8 cellular contexts compared by ENCODE assay signal in the genomic region with DNA sequence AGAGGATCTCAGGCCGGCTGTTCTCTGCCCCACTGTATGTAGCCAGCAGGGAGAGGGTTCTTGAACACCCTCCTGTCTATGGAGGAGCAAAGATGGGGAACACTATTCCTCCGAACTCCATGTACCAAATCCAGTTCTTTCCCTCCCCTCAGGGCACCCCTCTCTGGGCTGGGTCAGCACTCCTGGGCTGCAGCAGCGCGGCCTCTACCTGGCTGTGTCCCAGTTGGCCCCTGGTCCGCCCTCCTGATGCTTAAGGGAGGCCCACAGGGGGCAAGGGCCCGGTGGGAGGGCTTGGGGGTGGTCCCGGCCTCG. TPM values are rescaled to one million over a fixed set of nuclear protein-coding genes. Genes with fewer than 3 reads are reported as not detected.
DNase-seq lines count a peak whose midpoint lies in the region; ATAC-seq and TF ChIP-seq lines count a peak whose summit lies in the region.

No MANE protein-coding gene starts in this region.

- peak overlapping the region; percentile 93 for H3K4me3 Mint-ChIP-seq in Caco-2 (ENCODE audit: unreplicated experiment)
- H3K4me3 Mint-ChIP-seq in IgD-negative memory B cell, result peak overlapping the region; percentile 79 to 97 (median 90)
- peak overlapping the region; percentile 82 for H3K4me3 Mint-ChIP-seq in dendritic cell treated with granulocyte-macrophage colony-stimulating factor and Interleukin-4, amounts not matched to agents 40 ng/mL and 50 ng/mL, for 4 days

- no peaks in the 10 kb centered on the region for H3K4me1 ChIP-seq in Caco-2

- ATAC-seq in HG03280 (IDR thresholded peaks at IDR 0.05; ENCODE audit: unreplicated experiment), result no peak
- ATAC-seq in GM19023 (IDR thresholded peaks at IDR 0.05; ENCODE audit: unreplicated experiment), result no peak

- H2AFZ ChIP-seq in neural cell (ENCODE audit: low read depth, low read length), result no peak overlapping the region

- peaks cover 18% of the 10 kb centered on the region for H3K36me3 Mint-ChIP-seq in Caco-2 (ENCODE audit: insufficient read depth, unreplicated experiment)
- H3K36me3 Mint-ChIP-seq in IgD-negative memory B cell, result no peaks in the 10 kb centered on the region
- peaks cover 44% of the 10 kb centered on the region for H3K36me3 Mint-ChIP-seq in dendritic cell treated with granulocyte-macrophage colony-stimulating factor and Interleukin-4, amounts not matched to agents 40 ng/mL and 50 ng/mL, for 4 days (ENCODE audit: low read depth)

- no peak for TF ChIP-seq EP300 in neural cell (conservative IDR thresholded peaks at IDR 0.05; ENCODE audit: poor library complexity, severe bottlenecking)

- POLR2A ChIA-PET in Caco-2 (lab: Charles Lee), result interaction anchor here (0.6 kb wide), 1 partner anchor 369 kb away, joined by 13 read pairs; no protein-coding TSS in a partner anchor

- H3K4me1 Mint-ChIP-seq in Caco-2 (ENCODE audit: low read depth, unreplicated experiment) (no peaks in the 10 kb centered on the region), IgD-negative memory B cell (peaks cover 7 to 10% (median 7%) of the 10 kb centered on the region in 3 donors)
- peaks cover 33% of the 10 kb centered on the region for H3K4me1 Mint-ChIP-seq in dendritic cell treated with granulocyte-macrophage colony-stimulating factor and Interleukin-4, amounts not matched to agents 40 ng/mL and 50 ng/mL, for 4 days (ENCODE audit: low read depth)

- no peak overlapping the region for H3K9ac ChIP-seq in neural cell (ENCODE audit: low read length)

- H3K36me3 ChIP-seq in Caco-2 (ENCODE audit: control insufficient read depth, insufficient read depth, low read length) (no peaks in the 10 kb centered on the region; the same call in 1 of the 2 replicates), neural cell (ENCODE audit: insufficient read depth, low read length) (no peaks in the 10 kb centered on the region)

- H3K9me3 Mint-ChIP-seq in Caco-2 (ENCODE audit: unreplicated experiment), result no peaks in the 10 kb centered on the region
- H3K9me3 Mint-ChIP-seq in IgD-negative memory B cell, result no peaks in the 10 kb centered on the region
- no peaks in the 10 kb centered on the region for H3K9me3 Mint-ChIP-seq in dendritic cell treated with granulocyte-macrophage colony-stimulating factor and Interleukin-4, amounts not matched to agents 40 ng/mL and 50 ng/mL, for 4 days

- H3K27me3 ChIP-seq in Caco-2 (replicated peaks; ENCODE audit: control insufficient read depth, insufficient read depth, low read length) (no peaks in the 10 kb centered on the region), neural cell (ENCODE audit: insufficient read depth, low read depth, low read length) (no peaks in the 10 kb centered on the region)

- no peak for TF ChIP-seq RAD21 in neural cell (conservative IDR thresholded peaks at IDR 0.05)

- H3K9me3 ChIP-seq in Caco-2 (no peaks in the 10 kb centered on the region), neural cell (ENCODE audit: low read length) (no peaks in the 10 kb centered on the region)

- no peak overlapping the region for H3K4me2 ChIP-seq in neural cell (ENCODE audit: low read length)

- no peaks in the 10 kb centered on the region for H3K9me2 ChIP-seq in neural cell (ENCODE audit: insufficient read depth, low read length)

- peaks cover 16% of the 10 kb centered on the region for H3K79me2 ChIP-seq in neural cell (replicated peaks; ENCODE audit: insufficient read depth, low read length)

- H3K27ac ChIP-seq in neural cell (ENCODE audit: low read length), result no peak overlapping the region

- CTCF ChIA-PET in Caco-2 (lab: Charles Lee), result no interaction called here

- no peaks in the 10 kb centered on the region for H3F3A ChIP-seq in neural cell (ENCODE audit: insufficient read depth, low read length, poor library complexity, severe bottlenecking)

- BruUV-seq in Caco-2 (replicated peaks; lab: Mats Ljungman, UMichigan), result no TSS peak

- H4K20me1 ChIP-seq in neural cell (ENCODE audit: insufficient read depth), result no peaks in the 10 kb centered on the region

- H3K27ac Mint-ChIP-seq in Caco-2 (ENCODE audit: unreplicated experiment), result no peak overlapping the region
- H3K27ac Mint-ChIP-seq in IgD-negative memory B cell, result peak overlapping the region in 2 of 3 donors; percentile 82 to 92
- H3K27ac Mint-ChIP-seq in dendritic cell treated with granulocyte-macrophage colony-stimulating factor and Interleukin-4, amounts not matched to agents 40 ng/mL and 50 ng/mL, for 4 days, result peak overlapping the region; percentile 92

- intact Hi-C loops in Caco-2 (cut with micrococcal nuclease; ENCODE audit: unreplicated experiment), result no loop called here
- intact Hi-C loops in dendritic cell treated with granulocyte-macrophage colony-stimulating factor and Interleukin-4, amounts not matched to agents 40 ng/mL and 50 ng/mL, for 4 days (cut with micrococcal nuclease), result loop anchor here (10.0 kb wide), 1 partner anchor 153 kb away; a partner anchor contains a TSS

- TF ChIP-seq CTCF in Caco-2 (IDR thresholded peaks at IDR 0.05; ENCODE audit: insufficient read depth in 1 of 2, low read depth in 1 of 2, low read length in 1 of 2, severe bottlenecking in 1 of 2, unreplicated experiment in 1 of 2) (no peak), neural cell (IDR thresholded peaks at IDR 0.05; ENCODE audit: poor library complexity, severe bottlenecking) (no peak)

- H3K27me3 Mint-ChIP-seq in Caco-2 (ENCODE audit: insufficient read depth, unreplicated experiment) (no peaks in the 10 kb centered on the region), IgD-negative memory B cell (peaks cover 16% of the 10 kb centered on the region)
- peaks cover 18% of the 10 kb centered on the region for H3K27me3 Mint-ChIP-seq in dendritic cell treated with granulocyte-macrophage colony-stimulating factor and Interleukin-4, amounts not matched to agents 40 ng/mL and 50 ng/mL, for 4 days

- H3K4me3 ChIP-seq in Caco-2 (ENCODE audit: low read depth, low read length) (peak overlapping the region; percentile 95), neural cell (ENCODE audit: low read length) (peak overlapping the region; percentile 82)

- DNase-seq in Caco-2 (no peak), NCI-H1105 treated with DMSO at 0.1 percent for 48 hours (lab: John Stamatoyannopoulos, UW) (no peak)
- DNase-seq in stimulated activated CD4-positive, alpha-beta T cell treated with anti-CD3 and anti-CD28 coated beads, Interleukin-12 subunit alpha, Interleukin-12 subunit beta, amount 100 ng/mL, for 4 hours, result no peak

TF ChIP-seq in neural cell, 6 proteins besides CTCF, POLR2A, EP300 and RAD21:
- no peak for TF ChIP-seq MXI1 (conservative IDR thresholded peaks at IDR 0.05; ENCODE audit: poor library complexity, severe bottlenecking)
- TF ChIP-seq EZH2 (IDR thresholded peaks at IDR 0.05; ENCODE audit: borderline replicate concordance, insufficient read depth, low read length, poor library complexity, severe bottlenecking), result no peak
- no peak for TF ChIP-seq TAF1 (IDR thresholded peaks at IDR 0.05; ENCODE audit: low read depth)

RNA-seq across cellular contexts. Expression of a gene that starts 0.5 kb away (rescaled TPM):
- total RNA-seq in Caco-2 (2022), result 17.5 and 19.3 TPM in 2 replicates
- polyA plus RNA-seq in IgD-negative memory B cell, result 29.7 TPM
- 66.7 and 71.5 TPM in 2 replicates for polyA plus RNA-seq in neural cell
- 26.2 and 26.8 TPM in 2 replicates for polyA minus RNA-seq in neural cell

RNA-seq across cellular contexts. Expression of a gene that starts 4.3 kb away (rescaled TPM):
- not detected in 2 replicates for total RNA-seq in Caco-2 (2022)
- polyA plus RNA-seq in IgD-negative memory B cell (not detected), neural cell (32.1 and 34.7 TPM in 2 replicates)
- polyA minus RNA-seq in neural cell, result 10.4 and 11.9 TPM in 2 replicates

RNA-seq across cellular contexts. Expression of a gene that starts 36.8 kb away (rescaled TPM):
- 0.07 and 0.18 TPM in 2 replicates for total RNA-seq in Caco-2 (2022)
- polyA plus RNA-seq in IgD-negative memory B cell (not detected), neural cell (0.98 TPM in 1 of 2 replicates, not detected in the other)
- not detected in 2 replicates for polyA minus RNA-seq in neural cell

Comparison
In these comparisons a context has a peak if more than half of its experiments do, and no peak if none do; other contexts are left out.
1. RNA of a gene that starts 4.3 kb away (polyA plus RNA-seq): 32.1 to 34.7 TPM in neural cell; not detected in IgD-negative memory B cell (single experiment); every median in the first group is over 10 times any median in the second.
2. Peak in every context shown above with its lines, with median percentiles within 50 percentile points of each other: H3K4me3 Mint-ChIP-seq.